In the genomic region with DNA sequence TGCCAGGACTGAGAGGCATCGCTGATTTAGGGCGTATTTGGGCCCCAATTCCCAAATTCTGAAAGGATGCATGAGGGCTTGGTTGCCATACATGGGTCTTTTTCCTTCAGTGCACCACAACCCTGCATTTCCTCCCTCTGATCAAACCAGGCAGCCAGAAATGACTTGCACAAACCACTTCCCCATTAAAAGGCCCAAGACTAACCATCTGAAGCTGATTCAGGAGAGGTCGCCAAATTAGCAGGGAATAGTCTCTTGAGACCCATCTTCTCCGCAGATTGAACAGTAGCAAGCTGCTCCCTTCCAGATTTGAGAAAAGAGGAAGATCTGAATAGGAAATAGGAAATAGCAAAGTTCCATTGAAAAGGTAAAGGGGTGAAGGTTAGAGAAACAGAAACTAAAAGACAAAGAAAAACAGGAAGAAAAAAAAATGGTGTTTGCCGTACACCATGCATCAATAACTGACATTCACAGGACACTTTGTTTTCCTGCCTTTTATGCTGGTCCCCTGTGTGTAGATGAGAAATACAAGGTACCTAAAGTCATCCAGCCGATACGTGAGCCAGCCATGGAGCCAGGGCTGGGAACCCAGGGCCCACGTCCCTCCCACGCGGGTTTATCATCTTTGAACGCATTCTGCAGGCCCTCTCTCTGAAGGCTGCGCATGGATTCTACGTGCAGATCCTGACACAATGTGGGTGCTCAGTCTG, we compare ENCODE assay signal across 9 cellular contexts.
A peak's percentile ranks its signal among the peaks of the same experiment; 100 is the strongest.
DNase-seq lines count a peak whose midpoint lies in the region; ATAC-seq and TF ChIP-seq lines count a peak whose summit lies in the region.
"Had no signal": no experiment of that assay in that cellular context is flagged by ENCODE, and none has a peak within 500 bp of the region (broad histone marks: within the 10 kb centered on the region; RNA-seq: fewer than 3 reads in every experiment).

No MANE protein-coding gene starts in this region.

- DNase-seq in SIG-M5 treated with dmso at 0.1 percent for 504 hours (lab: John Stamatoyannopoulos, UW; ENCODE audit: unreplicated experiment) (peak; percentile 71), SIG-M5 (lab: John Stamatoyannopoulos, UW) (no peak), NCI-H2196 (lab: John Stamatoyannopoulos, UW; ENCODE audit: unreplicated experiment) (no peak), NCI-H128 (lab: John Stamatoyannopoulos, UW; ENCODE audit: unreplicated experiment) (no peak), A673 (ENCODE audit: low spot score) (no peak)

- no peaks in the 10 kb centered on the region for H3K9me2 ChIP-seq in SU-DHL-6 (replicated peaks; ENCODE audit: insufficient read depth, low read length)

- intact Hi-C loops in A673 (cut with micrococcal nuclease; ENCODE audit: unreplicated experiment) = no loop called here

- peak overlapping the region; percentile 32 for H3K4me2 ChIP-seq in SU-DHL-6 (ENCODE audit: low read depth, low read length, poor library complexity, severe bottlenecking)

- CTCF ChIA-PET in A673 (lab: Charles Lee) = no interaction called here

- peak overlapping the region; percentile 15 for H2AFZ ChIP-seq in SU-DHL-6 (ENCODE audit: low read depth, low read length, severe bottlenecking)

- no peaks in the 10 kb centered on the region for H3K9me3 ChIP-seq in SU-DHL-6 (ENCODE audit: insufficient read depth, low read length)
- no peaks in the 10 kb centered on the region for H3K9me3 ChIP-seq in mononuclear cell (ENCODE audit: low read depth, low read length)
- H3K9me3 ChIP-seq in A673 (ENCODE audit: low read depth, low read length, poor library complexity, severe bottlenecking) = no peaks in the 10 kb centered on the region

- H3K27me3 ChIP-seq in SU-DHL-6 (ENCODE audit: low read length) = no peaks in the 10 kb centered on the region; the same call in 1 of the 2 replicates
- H3K27me3 ChIP-seq in mononuclear cell (ENCODE audit: insufficient read depth, low read length) = no peaks in the 10 kb centered on the region
- peaks cover 22% of the 10 kb centered on the region for H3K27me3 ChIP-seq in A673 (replicated peaks; ENCODE audit: insufficient read depth, low read depth, low read length, poor library complexity)

- H3K79me2 ChIP-seq in SU-DHL-6 (ENCODE audit: insufficient read depth, low read length) = no peaks in the 10 kb centered on the region

- H3K4me3 ChIP-seq in SU-DHL-6 (ENCODE audit: insufficient read depth, low read length, poor library complexity, severe bottlenecking) (no peak overlapping the region), mononuclear cell (ENCODE audit: low read length) (peak overlapping the region; percentile 16), A673 (ENCODE audit: low read depth, low read length, poor library complexity, severe bottlenecking) (no peak overlapping the region)

- H3K27ac ChIP-seq in SU-DHL-6 (ENCODE audit: low read depth, low read length) (no peak overlapping the region), A673 (ENCODE audit: low read depth, low read length, poor library complexity, severe bottlenecking) (no peak overlapping the region)
- H3K27ac ChIP-seq: 22Rv1 had no signal

- peak; percentile 70 for ATAC-seq in HG02973 (IDR thresholded peaks at IDR 0.05; ENCODE audit: unreplicated experiment)

- H3K9ac ChIP-seq in SU-DHL-6 (ENCODE audit: low read length) = no peak overlapping the region

- TF ChIP-seq CTCF in SU-DHL-6 (IDR thresholded peaks at IDR 0.05; ENCODE audit: insufficient read depth, low read length, poor library complexity, severe bottlenecking) (no peak), A673 (conservative IDR thresholded peaks at IDR 0.05; ENCODE audit: low read depth, low read length) (no peak)

- H3K36me3 ChIP-seq in SU-DHL-6 (ENCODE audit: low read length) (no peaks in the 10 kb centered on the region), A673 (ENCODE audit: insufficient read depth, low read length, poor library complexity, severe bottlenecking) (no peaks in the 10 kb centered on the region)

- H3K4me1 ChIP-seq in mononuclear cell (ENCODE audit: insufficient read depth, low read length) = peaks cover 15% of the 10 kb centered on the region
- H3K4me1 ChIP-seq in A673 (ENCODE audit: insufficient read depth, low read length, poor library complexity, severe bottlenecking) = no peaks in the 10 kb centered on the region

- no peaks in the 10 kb centered on the region for H3F3A ChIP-seq in SU-DHL-6 (ENCODE audit: insufficient read depth)

- no TSS peak for BruUV-seq in A673 (replicated peaks; lab: Mats Ljungman, UMichigan)

- POLR2A ChIA-PET in A673 (lab: Charles Lee; ENCODE audit: low non-redundant PET) = no interaction called here

- H4K20me1 ChIP-seq in SU-DHL-6 (ENCODE audit: low read depth, low read length) = no peaks in the 10 kb centered on the region
